ENCODE assay signal across 1 cellular context in the genomic region with DNA sequence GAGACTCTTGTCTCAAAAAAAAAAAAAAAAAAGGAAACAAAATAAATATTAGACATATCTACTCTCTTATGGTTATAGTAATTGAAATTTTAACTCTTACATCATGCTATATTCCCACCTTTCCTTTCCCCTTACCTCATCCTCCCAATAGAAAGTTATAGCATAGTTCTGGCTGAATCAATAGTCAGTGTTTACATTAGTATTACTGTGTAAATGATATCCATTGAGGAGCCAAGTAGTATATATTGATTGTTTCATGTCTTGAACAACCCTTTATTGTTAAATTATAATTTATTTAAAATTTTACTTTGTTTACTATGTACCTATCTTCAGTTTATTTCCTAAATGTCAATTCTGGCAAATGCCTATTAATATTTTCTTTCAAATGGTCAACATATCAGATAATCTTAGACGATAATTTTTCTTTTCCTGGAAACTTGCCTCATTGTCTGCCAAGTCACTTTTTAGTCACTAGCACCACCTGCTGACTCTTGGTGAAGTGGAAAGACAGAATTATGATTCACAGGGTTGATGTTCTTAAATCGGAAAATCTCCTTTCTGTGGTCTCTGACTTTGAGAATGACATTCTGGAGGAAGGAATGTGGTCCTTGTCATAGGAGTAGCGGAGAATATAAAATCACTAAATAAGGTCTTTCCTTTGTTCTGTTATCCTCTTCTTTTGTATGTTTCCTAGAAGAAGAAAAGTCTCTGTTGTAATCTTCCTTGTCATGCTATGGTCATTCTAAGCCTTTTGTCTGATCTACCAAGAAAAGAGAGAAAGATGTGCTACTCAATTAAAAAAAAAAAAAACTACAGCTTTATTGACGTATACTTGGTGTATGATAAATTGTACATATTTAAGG.
TF ChIP-seq lines count a peak whose summit lies in the region.

No MANE protein-coding gene starts in this region.

TF ChIP-seq in K562, 482 proteins besides CTCF, POLR2A, EP300 and RAD21 (continued from another document and continues in another):
- TF ChIP-seq EZH2 (IDR thresholded peaks at IDR 0.05; ENCODE audit: borderline replicate concordance, low read depth, low read length) (no peak), SMARCB1 (IDR thresholded peaks at IDR 0.05; ENCODE audit: insufficient read length, low read depth) (no peak), RBM22 (IDR thresholded peaks at IDR 0.05; ENCODE audit: low read depth, low read length, poor library complexity, severe bottlenecking) (no peak), YBX1 (IDR thresholded peaks at IDR 0.05) (no peak), CREBBP (IDR thresholded peaks at IDR 0.05; ENCODE audit: low read depth, low read length) (no peak), CBX3 (IDR thresholded peaks at IDR 0.05; ENCODE audit: borderline replicate concordance in 1 of 2, low read length in 2 of 2) (no peak), HOXB6 (CRISPR knock-in tag; IDR thresholded peaks at IDR 0.05; ENCODE audit: borderline replicate concordance) (no peak), SIN3A (IDR thresholded peaks at IDR 0.05; ENCODE audit: borderline replicate concordance in 2 of 2, control insufficient read depth in 1 of 2, low read depth in 2 of 2, low read length in 2 of 2) (no peak), TCFL5 (CRISPR knock-in tag; conservative IDR thresholded peaks at IDR 0.05) (no peak), SMARCA4 (IDR thresholded peaks at IDR 0.05) (peak; percentile 60; the same call in 1 of the 2 replicates), TAF9B (IDR thresholded peaks at IDR 0.05; ENCODE audit: partially characterized antibody) (no peak), BMI1 (IDR thresholded peaks at IDR 0.05; ENCODE audit: low read length) (no peak), ZNF184 (CRISPR knock-in tag; IDR thresholded peaks at IDR 0.05) (no peak), ZNF384 (IDR thresholded peaks at IDR 0.05; ENCODE audit: low read depth, low read length) (no peak), NFE2L1 (tag; IDR thresholded peaks at IDR 0.05; ENCODE audit: borderline replicate concordance, low read depth) (no peak), KAT2B (IDR thresholded peaks at IDR 0.05; ENCODE audit: low read depth, low read length) (no peak), SIX5 (IDR thresholded peaks at IDR 0.05; ENCODE audit: borderline replicate concordance in 1 of 2, insufficient read depth in 1 of 2, low read depth in 1 of 2, low read length in 2 of 2) (no peak), HMGN3 (IDR thresholded peaks at IDR 0.05; ENCODE audit: borderline replicate concordance, extremely low read depth, insufficient read length, low read depth, low read length) (no peak), SAFB (IDR thresholded peaks at IDR 0.05; ENCODE audit: borderline replicate concordance, low read depth, low read length) (no peak), XRCC3 (IDR thresholded peaks at IDR 0.05) (no peak), STAG1 (CRISPR knock-in tag; IDR thresholded peaks at IDR 0.05; ENCODE audit: borderline replicate concordance) (no peak), KAT8 (IDR thresholded peaks at IDR 0.05; ENCODE audit: low read depth) (no peak), RBM25 (IDR thresholded peaks at IDR 0.05; ENCODE audit: low read depth, low read length, severe bottlenecking) (peak; percentile 42), ETV6 (IDR thresholded peaks at IDR 0.05; ENCODE audit: borderline replicate concordance in 1 of 2, low read depth in 2 of 2, low read length in 1 of 2) (no peak), ETV6 (CRISPR knock-in tag; IDR thresholded peaks at IDR 0.05; ENCODE audit: borderline replicate concordance) (no peak), EHMT2 (IDR thresholded peaks at IDR 0.05) (no peak), ELF4 (CRISPR knock-in tag; IDR thresholded peaks at IDR 0.05) (no peak), NFE2 (IDR thresholded peaks at IDR 0.05; ENCODE audit: low read depth) (peak; percentile 25; the same call in 1 of the 2 replicates), ZNF133 (CRISPR knock-in tag; IDR thresholded peaks at IDR 0.05) (no peak), JUND (IDR thresholded peaks at IDR 0.05; ENCODE audit: borderline replicate concordance, low read depth, low read length) (peak; percentile 69; the same call in 1 of the 2 replicates), JUND (tag; IDR thresholded peaks at IDR 0.05; ENCODE audit: borderline replicate concordance, low read depth, low read length) (peak; percentile 55; the same call in 2 of the 3 replicates), SAFB2 (IDR thresholded peaks at IDR 0.05; ENCODE audit: borderline replicate concordance, low read depth, low read length, severe bottlenecking) (no peak), ZSCAN32 (CRISPR knock-in tag; IDR thresholded peaks at IDR 0.05) (no peak), MTA1 (IDR thresholded peaks at IDR 0.05; ENCODE audit: borderline replicate concordance) (peak; percentile 51; the same call in 1 of the 2 replicates), RB1 (IDR thresholded peaks at IDR 0.05; ENCODE audit: low read depth) (peak; percentile 43; the same call in 1 of the 2 replicates), TCF7L2 (IDR thresholded peaks at IDR 0.05; ENCODE audit: low read depth, low read length) (no peak), RCOR1 (IDR thresholded peaks at IDR 0.05; ENCODE audit: borderline replicate concordance in 1 of 2, low read depth in 2 of 2, low read length in 2 of 2) (0 out of 4 replicates have a peak, but pooled peaks of 1 of the 2 experiments have one; percentile 34), POLR2H (tag; IDR thresholded peaks at IDR 0.05; ENCODE audit: low read depth) (peak; percentile 41; the same call in 1 of the 2 replicates), MCM3 (IDR thresholded peaks at IDR 0.05) (no peak), FOXJ2 (tag; IDR thresholded peaks at IDR 0.05) (no peak), FOXK2 (conservative IDR thresholded peaks at IDR 0.05 in 1 of 2, IDR thresholded peaks at IDR 0.05 in 1 of 2; ENCODE audit: low read depth in 2 of 2) (no peak; a peak in 1 of 4 replicates), CBX5 (IDR thresholded peaks at IDR 0.05; ENCODE audit: borderline replicate concordance, low read depth) (no peak), BACH1 (tag; IDR thresholded peaks at IDR 0.05) (no peak), TGIF2 (CRISPR knock-in tag; IDR thresholded peaks at IDR 0.05) (no peak), RBM39 (optimal IDR thresholded peaks at IDR 0.05; ENCODE audit: low read depth, low read length) (no peak), POLR2B (IDR thresholded peaks at IDR 0.05; ENCODE audit: low read depth, partially characterized antibody) (no peak), HNRNPH1 (optimal IDR thresholded peaks at IDR 0.05; ENCODE audit: low read depth, low read length) (no peak), ZNF239 (CRISPR knock-in tag; IDR thresholded peaks at IDR 0.05) (no peak)
- TF ChIP-seq, protein P1, sequence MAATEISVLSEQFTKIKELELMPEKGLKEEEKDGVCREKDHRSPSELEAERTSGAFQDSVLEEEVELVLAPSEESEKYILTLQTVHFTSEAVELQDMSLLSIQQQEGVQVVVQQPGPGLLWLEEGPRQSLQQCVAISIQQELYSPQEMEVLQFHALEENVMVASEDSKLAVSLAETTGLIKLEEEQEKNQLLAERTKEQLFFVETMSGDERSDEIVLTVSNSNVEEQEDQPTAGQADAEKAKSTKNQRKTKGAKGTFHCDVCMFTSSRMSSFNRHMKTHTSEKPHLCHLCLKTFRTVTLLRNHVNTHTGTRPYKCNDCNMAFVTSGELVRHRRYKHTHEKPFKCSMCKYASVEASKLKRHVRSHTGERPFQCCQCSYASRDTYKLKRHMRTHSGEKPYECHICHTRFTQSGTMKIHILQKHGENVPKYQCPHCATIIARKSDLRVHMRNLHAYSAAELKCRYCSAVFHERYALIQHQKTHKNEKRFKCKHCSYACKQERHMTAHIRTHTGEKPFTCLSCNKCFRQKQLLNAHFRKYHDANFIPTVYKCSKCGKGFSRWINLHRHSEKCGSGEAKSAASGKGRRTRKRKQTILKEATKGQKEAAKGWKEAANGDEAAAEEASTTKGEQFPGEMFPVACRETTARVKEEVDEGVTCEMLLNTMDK (IDR thresholded peaks at IDR 0.05; ENCODE audit: borderline replicate concordance, insufficient read depth, low read depth, low read length, poor library complexity, severe bottlenecking), result no peak
- TF ChIP-seq, protein P2, sequence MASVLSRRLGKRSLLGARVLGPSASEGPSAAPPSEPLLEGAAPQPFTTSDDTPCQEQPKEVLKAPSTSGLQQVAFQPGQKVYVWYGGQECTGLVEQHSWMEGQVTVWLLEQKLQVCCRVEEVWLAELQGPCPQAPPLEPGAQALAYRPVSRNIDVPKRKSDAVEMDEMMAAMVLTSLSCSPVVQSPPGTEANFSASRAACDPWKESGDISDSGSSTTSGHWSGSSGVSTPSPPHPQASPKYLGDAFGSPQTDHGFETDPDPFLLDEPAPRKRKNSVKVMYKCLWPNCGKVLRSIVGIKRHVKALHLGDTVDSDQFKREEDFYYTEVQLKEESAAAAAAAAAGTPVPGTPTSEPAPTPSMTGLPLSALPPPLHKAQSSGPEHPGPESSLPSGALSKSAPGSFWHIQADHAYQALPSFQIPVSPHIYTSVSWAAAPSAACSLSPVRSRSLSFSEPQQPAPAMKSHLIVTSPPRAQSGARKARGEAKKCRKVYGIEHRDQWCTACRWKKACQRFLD (CRISPR knock-in tag; IDR thresholded peaks at IDR 0.05), result no peak
- TF ChIP-seq, protein P3, sequence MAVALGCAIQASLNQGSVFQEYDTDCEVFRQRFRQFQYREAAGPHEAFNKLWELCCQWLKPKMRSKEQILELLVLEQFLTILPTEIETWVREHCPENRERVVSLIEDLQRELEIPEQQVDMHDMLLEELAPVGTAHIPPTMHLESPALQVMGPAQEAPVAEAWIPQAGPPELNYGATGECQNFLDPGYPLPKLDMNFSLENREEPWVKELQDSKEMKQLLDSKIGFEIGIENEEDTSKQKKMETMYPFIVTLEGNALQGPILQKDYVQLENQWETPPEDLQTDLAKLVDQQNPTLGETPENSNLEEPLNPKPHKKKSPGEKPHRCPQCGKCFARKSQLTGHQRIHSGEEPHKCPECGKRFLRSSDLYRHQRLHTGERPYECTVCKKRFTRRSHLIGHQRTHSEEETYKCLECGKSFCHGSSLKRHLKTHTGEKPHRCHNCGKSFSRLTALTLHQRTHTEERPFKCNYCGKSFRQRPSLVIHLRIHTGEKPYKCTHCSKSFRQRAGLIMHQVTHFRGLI (CRISPR knock-in tag; IDR thresholded peaks at IDR 0.05), result no peak
- TF ChIP-seq, protein P4, sequence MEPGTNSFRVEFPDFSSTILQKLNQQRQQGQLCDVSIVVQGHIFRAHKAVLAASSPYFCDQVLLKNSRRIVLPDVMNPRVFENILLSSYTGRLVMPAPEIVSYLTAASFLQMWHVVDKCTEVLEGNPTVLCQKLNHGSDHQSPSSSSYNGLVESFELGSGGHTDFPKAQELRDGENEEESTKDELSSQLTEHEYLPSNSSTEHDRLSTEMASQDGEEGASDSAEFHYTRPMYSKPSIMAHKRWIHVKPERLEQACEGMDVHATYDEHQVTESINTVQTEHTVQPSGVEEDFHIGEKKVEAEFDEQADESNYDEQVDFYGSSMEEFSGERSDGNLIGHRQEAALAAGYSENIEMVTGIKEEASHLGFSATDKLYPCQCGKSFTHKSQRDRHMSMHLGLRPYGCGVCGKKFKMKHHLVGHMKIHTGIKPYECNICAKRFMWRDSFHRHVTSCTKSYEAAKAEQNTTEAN (CRISPR knock-in tag; IDR thresholded peaks at IDR 0.05), result no peak
- TF ChIP-seq, protein P5, sequence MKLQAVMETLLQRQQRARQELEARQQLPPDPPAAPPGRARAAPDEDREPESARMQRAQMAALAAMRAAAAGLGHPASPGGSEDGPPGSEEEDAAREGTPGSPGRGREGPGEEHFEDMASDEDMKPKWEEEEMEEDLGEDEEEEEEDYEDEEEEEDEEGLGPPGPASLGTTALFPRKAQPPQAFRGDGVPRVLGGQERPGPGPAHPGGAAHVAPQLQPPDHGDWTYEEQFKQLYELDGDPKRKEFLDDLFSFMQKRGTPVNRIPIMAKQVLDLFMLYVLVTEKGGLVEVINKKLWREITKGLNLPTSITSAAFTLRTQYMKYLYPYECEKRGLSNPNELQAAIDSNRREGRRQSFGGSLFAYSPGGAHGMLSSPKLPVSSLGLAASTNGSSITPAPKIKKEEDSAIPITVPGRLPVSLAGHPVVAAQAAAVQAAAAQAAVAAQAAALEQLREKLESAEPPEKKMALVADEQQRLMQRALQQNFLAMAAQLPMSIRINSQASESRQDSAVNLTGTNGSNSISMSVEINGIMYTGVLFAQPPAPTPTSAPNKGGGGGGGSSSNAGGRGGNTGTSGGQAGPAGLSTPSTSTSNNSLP (IDR thresholded peaks at IDR 0.05; ENCODE audit: borderline replicate concordance, low read depth, low read length), result peak; percentile 92; the same call in 1 of the 2 replicates
- TF ChIP-seq, protein P6, sequence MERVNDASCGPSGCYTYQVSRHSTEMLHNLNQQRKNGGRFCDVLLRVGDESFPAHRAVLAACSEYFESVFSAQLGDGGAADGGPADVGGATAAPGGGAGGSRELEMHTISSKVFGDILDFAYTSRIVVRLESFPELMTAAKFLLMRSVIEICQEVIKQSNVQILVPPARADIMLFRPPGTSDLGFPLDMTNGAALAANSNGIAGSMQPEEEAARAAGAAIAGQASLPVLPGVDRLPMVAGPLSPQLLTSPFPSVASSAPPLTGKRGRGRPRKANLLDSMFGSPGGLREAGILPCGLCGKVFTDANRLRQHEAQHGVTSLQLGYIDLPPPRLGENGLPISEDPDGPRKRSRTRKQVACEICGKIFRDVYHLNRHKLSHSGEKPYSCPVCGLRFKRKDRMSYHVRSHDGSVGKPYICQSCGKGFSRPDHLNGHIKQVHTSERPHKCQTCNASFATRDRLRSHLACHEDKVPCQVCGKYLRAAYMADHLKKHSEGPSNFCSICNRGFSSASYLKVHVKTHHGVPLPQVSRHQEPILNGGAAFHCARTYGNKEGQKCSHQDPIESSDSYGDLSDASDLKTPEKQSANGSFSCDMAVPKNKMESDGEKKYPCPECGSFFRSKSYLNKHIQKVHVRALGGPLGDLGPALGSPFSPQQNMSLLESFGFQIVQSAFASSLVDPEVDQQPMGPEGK (CRISPR knock-in tag; IDR thresholded peaks at IDR 0.05; ENCODE audit: borderline replicate concordance), result no peak
- TF ChIP-seq, protein P7, sequence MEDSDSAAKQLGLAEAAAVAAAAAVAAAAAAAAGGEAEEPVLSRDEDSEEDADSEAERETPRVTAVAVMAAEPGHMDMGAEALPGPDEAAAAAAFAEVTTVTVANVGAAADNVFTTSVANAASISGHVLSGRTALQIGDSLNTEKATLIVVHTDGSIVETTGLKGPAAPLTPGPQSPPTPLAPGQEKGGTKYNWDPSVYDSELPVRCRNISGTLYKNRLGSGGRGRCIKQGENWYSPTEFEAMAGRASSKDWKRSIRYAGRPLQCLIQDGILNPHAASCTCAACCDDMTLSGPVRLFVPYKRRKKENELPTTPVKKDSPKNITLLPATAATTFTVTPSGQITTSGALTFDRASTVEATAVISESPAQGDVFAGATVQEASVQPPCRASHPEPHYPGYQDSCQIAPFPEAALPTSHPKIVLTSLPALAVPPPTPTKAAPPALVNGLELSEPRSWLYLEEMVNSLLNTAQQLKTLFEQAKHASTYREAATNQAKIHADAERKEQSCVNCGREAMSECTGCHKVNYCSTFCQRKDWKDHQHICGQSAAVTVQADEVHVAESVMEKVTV (CRISPR knock-in tag; IDR thresholded peaks at IDR 0.05), result peak; percentile 95
